In the genomic region with DNA sequence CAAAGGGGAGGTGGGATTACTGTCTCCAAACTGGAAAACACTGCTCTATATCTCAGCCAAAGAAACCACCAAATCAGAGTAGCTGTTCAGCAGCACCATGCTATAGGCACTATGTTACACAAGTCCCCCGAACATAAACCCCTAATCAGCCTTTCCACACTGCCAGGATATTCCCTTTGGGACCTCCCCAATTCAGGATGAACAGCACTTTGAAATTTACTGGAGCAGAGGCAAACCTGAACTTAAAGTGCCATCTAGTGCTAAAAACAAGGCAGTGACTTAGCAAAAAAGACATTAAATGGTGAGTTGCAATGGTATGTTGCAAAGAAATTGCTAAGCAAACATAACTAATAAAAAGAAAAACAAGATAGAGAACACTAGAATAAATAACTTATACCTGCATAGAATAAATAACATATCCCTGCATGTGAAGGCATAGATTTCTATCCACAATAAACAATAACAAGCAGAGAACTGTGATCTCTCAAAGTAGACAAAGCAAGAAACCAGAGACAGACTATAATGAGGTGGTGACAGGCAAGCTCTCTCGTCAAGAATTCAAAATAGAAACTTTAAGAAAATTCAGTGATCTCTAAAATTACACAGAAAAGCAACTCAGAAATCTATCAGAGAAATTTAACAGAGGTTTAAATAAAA, we compare ENCODE assay signal across 10 cellular contexts.
A peak's percentile ranks its signal among the peaks of the same experiment; 100 is the strongest.
DNase-seq lines count a peak whose midpoint lies in the region; ATAC-seq lines count a peak whose summit lies in the region.
"Had no signal": no experiment of that assay in that cellular context is flagged by ENCODE, and none has a peak within 500 bp of the region (broad histone marks: within the 10 kb centered on the region; RNA-seq: fewer than 3 reads in every experiment).

No MANE protein-coding gene starts in this region.

- H3K36me3 Mint-ChIP-seq in activated CD4-positive, alpha-beta T cell treated with anti-CD3 and anti-CD28 coated beads, Interleukin-2, amount 10 ng/mL, durations not matched to agents 7 days and 5 days (ENCODE audit: low read depth) = no peaks in the 10 kb centered on the region
- H3K36me3 Mint-ChIP-seq: T-cell had no signal

- ATAC-seq in GM18502 (IDR thresholded peaks at IDR 0.05; ENCODE audit: poor library complexity, unreplicated experiment) = peak; percentile 61
- ATAC-seq in GM18909 (IDR thresholded peaks at IDR 0.05; ENCODE audit: poor library complexity, unreplicated experiment) = no peak
- no peak for ATAC-seq in HG03521 (IDR thresholded peaks at IDR 0.05; ENCODE audit: unreplicated experiment)
- ATAC-seq: naive thymus-derived CD8-positive, alpha-beta T cell had no signal

- no peaks in the 10 kb centered on the region for H3K27me3 Mint-ChIP-seq in activated CD4-positive, alpha-beta T cell treated with anti-CD3 and anti-CD28 coated beads, Interleukin-2, amount 10 ng/mL, durations not matched to agents 7 days and 5 days
- H3K27me3 Mint-ChIP-seq: naive thymus-derived CD8-positive, alpha-beta T cell; T-cell had no signal

- no peaks in the 10 kb centered on the region for H3K9me3 Mint-ChIP-seq in activated CD4-positive, alpha-beta T cell treated with anti-CD3 and anti-CD28 coated beads, Interleukin-2, amount 10 ng/mL, durations not matched to agents 7 days and 5 days
- H3K9me3 Mint-ChIP-seq: T-cell had no signal

- CTCF ChIA-PET in activated CD4-positive, alpha-beta T cell treated with anti-CD3 and anti-CD28 coated beads, Interleukin-2, amount 10 ng/mL, durations not matched to agents 7 days and 5 days (lab: Charles Lee) = interaction anchor here (0.6 kb wide), 1 partner anchor 568 kb away, joined by 5 read pairs; no protein-coding TSS in a partner anchor

- DNase-seq in NCI-H146 (lab: John Stamatoyannopoulos, UW) (peak; percentile 87), amniotic epithelial cell (ENCODE audit: low read depth) (peak; percentile 27), lung microvascular endothelial cell (ENCODE audit: low read depth in 2 of 2) (peak; percentile 27 to 75), COLO668 (lab: John Stamatoyannopoulos, UW; ENCODE audit: unreplicated experiment) (no peak)
- no peak for DNase-seq in activated CD4-positive, alpha-beta T cell treated with anti-CD3 and anti-CD28 coated beads, Interleukin-2, amount 10 ng/mL, durations not matched to agents 7 days and 5 days

- no peak overlapping the region for H3K4me3 Mint-ChIP-seq in activated CD4-positive, alpha-beta T cell treated with anti-CD3 and anti-CD28 coated beads, Interleukin-2, amount 10 ng/mL, durations not matched to agents 7 days and 5 days
- H3K4me3 Mint-ChIP-seq: naive thymus-derived CD8-positive, alpha-beta T cell; T-cell had no signal

- no peaks in the 10 kb centered on the region for H3K4me1 Mint-ChIP-seq in activated CD4-positive, alpha-beta T cell treated with anti-CD3 and anti-CD28 coated beads, Interleukin-2, amount 10 ng/mL, durations not matched to agents 7 days and 5 days

- H3K27ac Mint-ChIP-seq in activated CD4-positive, alpha-beta T cell treated with anti-CD3 and anti-CD28 coated beads, Interleukin-2, amount 10 ng/mL, durations not matched to agents 7 days and 5 days = no peak overlapping the region

- POLR2A ChIA-PET in activated CD4-positive, alpha-beta T cell treated with anti-CD3 and anti-CD28 coated beads, Interleukin-2, amount 10 ng/mL, durations not matched to agents 7 days and 5 days (lab: Charles Lee) = no interaction called here

Comparison
In these comparisons a context has a peak if more than half of its experiments do, and no peak if none do; other contexts are left out.
1. DNase-seq: peak in NCI-H146 (single experiment), amniotic epithelial cell (single experiment) and lung microvascular endothelial cell (2 of 2); none in COLO668 (single experiment) and activated CD4-positive, alpha-beta T cell treated with anti-CD3 and anti-CD28 coated beads, Interleukin-2, amount 10 ng/mL, durations not matched to agents 7 days and 5 days (single experiment).